In genomic region chr14:93332032-93332852, GRCh38 we compare ENCODE assay signal across 1 cellular context.
TF ChIP-seq lines count a peak whose summit lies in the region.

No MANE protein-coding gene starts in this region.

TF ChIP-seq in GM23338, 12 proteins besides CTCF, POLR2A, EP300 and RAD21 (continued from another document):
- TF ChIP-seq ZNF462 (CRISPR knock-in tag; IDR thresholded peaks at IDR 0.05) (no peak), POLR2AphosphoS5 (IDR thresholded peaks at IDR 0.05; ENCODE audit: low read depth) (no peak), REST (IDR thresholded peaks at IDR 0.05; ENCODE audit: unreplicated experiment) (no peak)
